In the genomic region with DNA sequence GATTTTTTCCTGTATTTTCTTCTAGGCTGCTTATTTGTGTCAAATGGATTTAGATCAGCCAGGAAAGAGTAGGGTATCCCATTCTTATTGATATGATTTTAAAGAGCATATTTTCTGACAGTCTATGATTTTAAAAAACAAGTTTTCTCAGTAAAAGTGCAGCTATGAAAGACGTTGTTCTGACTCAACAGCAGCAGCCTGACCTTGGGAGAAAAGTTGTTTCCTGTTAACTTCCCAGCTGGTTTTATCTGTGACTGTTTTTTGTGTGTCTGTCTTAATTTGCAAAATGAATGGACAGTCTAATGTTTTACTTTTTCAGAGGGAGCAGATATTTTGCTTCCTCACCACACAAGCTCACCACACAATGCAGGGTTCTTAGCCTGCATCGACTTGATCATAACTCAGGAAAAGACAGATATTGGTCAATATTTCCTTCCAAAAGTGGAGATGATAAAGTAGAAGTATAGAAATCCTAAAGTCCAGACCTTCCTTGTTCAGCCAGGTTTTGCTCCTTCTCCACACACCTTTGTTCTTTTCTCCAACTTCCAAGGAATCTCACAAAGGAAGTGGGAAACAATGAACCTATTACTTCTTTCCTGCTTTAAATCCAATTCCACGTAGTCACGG, we compare ENCODE assay signal across 8 cellular contexts. TPM values are rescaled to one million over a fixed set of nuclear protein-coding genes. Genes with fewer than 3 reads are reported as not detected.
A peak's percentile ranks its signal among the peaks of the same experiment; 100 is the strongest.
DNase-seq lines count a peak whose midpoint lies in the region; ATAC-seq and TF ChIP-seq lines count a peak whose summit lies in the region.

No MANE protein-coding gene starts in this region.

- H3K4me1 ChIP-seq in OCI-LY7 (ENCODE audit: insufficient read depth, low read length, poor library complexity, severe bottlenecking) (peaks cover 14% of the 10 kb centered on the region), endodermal cell (ENCODE audit: control insufficient read depth, insufficient read depth, low read length) (no peaks in the 10 kb centered on the region)

- H3F3A ChIP-seq in neural cell (ENCODE audit: insufficient read depth, low read length, poor library complexity, severe bottlenecking), result no peaks in the 10 kb centered on the region

- TF ChIP-seq CTCF in OCI-LY7 (conservative IDR thresholded peaks at IDR 0.05; ENCODE audit: low read length) (no peak), endodermal cell (conservative IDR thresholded peaks at IDR 0.05) (no peak), neural cell (IDR thresholded peaks at IDR 0.05; ENCODE audit: poor library complexity, severe bottlenecking) (no peak)

- TF ChIP-seq EP300 in neural cell (conservative IDR thresholded peaks at IDR 0.05; ENCODE audit: poor library complexity, severe bottlenecking), result no peak

- no peak for ATAC-seq in HG02885 (IDR thresholded peaks at IDR 0.05; ENCODE audit: poor library complexity, unreplicated experiment)

- H3K27ac Mint-ChIP-seq in endodermal cell, result peak overlapping the region; percentile 93

- H3K4me3 ChIP-seq in OCI-LY7 (ENCODE audit: low read depth, low read length, poor library complexity, severe bottlenecking) (peak overlapping the region; percentile 85), endodermal cell (ENCODE audit: low read length) (peak overlapping the region; percentile 89), neural cell (ENCODE audit: low read length) (peak overlapping the region; percentile 76)

- CTCF ChIA-PET in OCI-LY7 (lab: Charles Lee; ENCODE audit: unreplicated experiment), result interaction anchor here (0.6 kb wide), 1 partner anchor 964 kb away, joined by 3 read pairs; no protein-coding TSS in a partner anchor

- TF ChIP-seq RAD21 in neural cell (conservative IDR thresholded peaks at IDR 0.05), result no peak

- H4K20me1 ChIP-seq in OCI-LY7 (ENCODE audit: insufficient read depth, low read length) (0 out of 2 replicates have a peak, but pooled peaks cover 5% of the 10 kb centered on the region), neural cell (ENCODE audit: insufficient read depth) (no peaks in the 10 kb centered on the region)

- H3K9me3 Mint-ChIP-seq in endodermal cell, result no peaks in the 10 kb centered on the region

- H3K36me3 ChIP-seq in OCI-LY7 (ENCODE audit: insufficient read depth, low read length), result peaks cover 25% of the 10 kb centered on the region
- H3K36me3 ChIP-seq in endodermal cell (ENCODE audit: control insufficient read depth, insufficient read depth, low read length), result peaks cover 23% of the 10 kb centered on the region
- H3K36me3 ChIP-seq in neural cell (ENCODE audit: insufficient read depth, low read length), result peaks cover 5% of the 10 kb centered on the region

- no peaks in the 10 kb centered on the region for H3K27me3 Mint-ChIP-seq in endodermal cell (ENCODE audit: insufficient read depth)

- H2AFZ ChIP-seq in OCI-LY7 (ENCODE audit: low read length), result peak overlapping the region; percentile 99
- peak overlapping the region; percentile 54 for H2AFZ ChIP-seq in neural cell (ENCODE audit: low read depth, low read length)

- H3K27ac ChIP-seq in OCI-LY7 (ENCODE audit: low read depth, low read length, poor library complexity, severe bottlenecking) (peak overlapping the region; percentile 35), endodermal cell (ENCODE audit: low read depth, low read length) (peak overlapping the region; percentile 81), neural cell (ENCODE audit: low read length) (peak overlapping the region; percentile 68)

- H3K4me2 ChIP-seq in OCI-LY7 (ENCODE audit: low read length), result peak overlapping the region; percentile 99
- peak overlapping the region; percentile 63 for H3K4me2 ChIP-seq in neural cell (ENCODE audit: low read length)

- H3K9me2 ChIP-seq in OCI-LY7 (ENCODE audit: insufficient read depth, low read length) (no peaks in the 10 kb centered on the region), neural cell (ENCODE audit: insufficient read depth, low read length) (no peaks in the 10 kb centered on the region)

- peak overlapping the region; percentile 61 for H3K9ac ChIP-seq in endodermal cell (ENCODE audit: extremely low read depth, low read length, poor library complexity, severe bottlenecking)
- H3K9ac ChIP-seq in neural cell (ENCODE audit: low read length), result peak overlapping the region; percentile 82

- TSS peak; percentile 90 for BruUV-seq in OCI-LY7 (replicated peaks; lab: Mats Ljungman, UMichigan)

- intact Hi-C loops in OCI-LY7 (cut with micrococcal nuclease; ENCODE audit: unreplicated experiment), result loop anchor here (10.0 kb wide), 1 partner anchor 572 kb away; no protein-coding TSS in a partner anchor

- WGBS in endodermal cell (ENCODE audit: insufficient coverage in 1 of 2, insufficient read length in 1 of 2), 2 experiments, result 21 to 50% methylated on average over 1 to 4 of the region's 4 CpGs

- H3K4me3 Mint-ChIP-seq in endodermal cell, result peak overlapping the region; percentile 86

- DNase-seq in EL (peak; percentile 35), OCI-LY7 (ENCODE audit: low spot score) (no peak), endodermal cell (no peak), NCI-H2107 treated with DMSO at 0.1 percent for 48 hours (lab: John Stamatoyannopoulos, UW; ENCODE audit: unreplicated experiment) (no peak), NCI-H510A treated with DMSO at 0.1 percent for 48 hours (lab: John Stamatoyannopoulos, UW) (no peak)
- no peak for DNase-seq in NK-92 treated with Interleukin-12 subunit alpha and Interleukin-12 subunit beta, amount 100 ng/mL, for 24 hours (lab: John Stamatoyannopoulos, UW)

- H3K36me3 Mint-ChIP-seq in endodermal cell (ENCODE audit: low read depth), result peaks cover 15% of the 10 kb centered on the region

- POLR2A ChIA-PET in OCI-LY7 (lab: Charles Lee), result interaction anchor here (0.8 to 1.0 kb wide), 4 partner anchors 9 to 898 kb away, joined by 3 to 4 read pairs (median 4); no protein-coding TSS in a partner anchor

- H3K9me3 ChIP-seq in OCI-LY7 (ENCODE audit: low read length) (no peaks in the 10 kb centered on the region), endodermal cell (ENCODE audit: control insufficient read depth, low read length) (no peaks in the 10 kb centered on the region), neural cell (ENCODE audit: low read length) (no peaks in the 10 kb centered on the region)

- H3K4me1 Mint-ChIP-seq in endodermal cell, result peaks cover 20% of the 10 kb centered on the region

- peaks cover 39% of the 10 kb centered on the region for H3K79me2 ChIP-seq in OCI-LY7 (ENCODE audit: insufficient read depth, low read depth, low read length)
- peaks cover 15% of the 10 kb centered on the region for H3K79me2 ChIP-seq in neural cell (replicated peaks; ENCODE audit: insufficient read depth, low read length)

- H3K27me3 ChIP-seq in endodermal cell (ENCODE audit: control insufficient read depth, insufficient read depth, low read length, poor library complexity, severe bottlenecking) (no peaks in the 10 kb centered on the region), neural cell (ENCODE audit: insufficient read depth, low read depth, low read length) (no peaks in the 10 kb centered on the region)

TF ChIP-seq in neural cell, 6 proteins besides CTCF, POLR2A, EP300 and RAD21:
- no peak for TF ChIP-seq MXI1 (conservative IDR thresholded peaks at IDR 0.05; ENCODE audit: poor library complexity, severe bottlenecking)

RNA-seq across cellular contexts. Expression of a gene that starts 0.7 kb away (rescaled TPM):
- total RNA-seq in OCI-LY7 (2014; rRNA removed; shearing (Covaris generic)), result 18.5 and 18.9 TPM in 2 replicates
- total RNA-seq in OCI-LY7 (2022) (18.7 and 18.8 TPM in 2 replicates), endodermal cell (10 to 100 TPM; 10.4 to 11.5 TPM)
- polyA plus RNA-seq in endodermal cell (2013, experiment 1 of 2), result 11.6 TPM
- 13.1 TPM for polyA plus RNA-seq in endodermal cell (2013, experiment 2 of 2)
- 33.5 and 43.5 TPM in 2 replicates for polyA plus RNA-seq in neural cell
- polyA minus RNA-seq in neural cell, result 61.1 and 63.6 TPM in 2 replicates

RNA-seq across cellular contexts. Expression of a gene that starts 58.2 kb away (rescaled TPM):
- total RNA-seq in OCI-LY7 (2014; rRNA removed; shearing (Covaris generic)), result not detected in 2 replicates
- total RNA-seq in OCI-LY7 (2022) (not detected in 2 replicates), endodermal cell (1 to 10 TPM in 1 of 2 donors, under 1 TPM in 1; 0.44 to 1.5 TPM)
- 0.78 TPM for polyA plus RNA-seq in endodermal cell (2013, experiment 1 of 2)
- 0.58 TPM for polyA plus RNA-seq in endodermal cell (2013, experiment 2 of 2)
- polyA plus RNA-seq in neural cell, result not detected in 2 replicates
- polyA minus RNA-seq in neural cell, result not detected in 2 replicates
